ENCODE assay signal across 11 cellular contexts in the genomic region with DNA sequence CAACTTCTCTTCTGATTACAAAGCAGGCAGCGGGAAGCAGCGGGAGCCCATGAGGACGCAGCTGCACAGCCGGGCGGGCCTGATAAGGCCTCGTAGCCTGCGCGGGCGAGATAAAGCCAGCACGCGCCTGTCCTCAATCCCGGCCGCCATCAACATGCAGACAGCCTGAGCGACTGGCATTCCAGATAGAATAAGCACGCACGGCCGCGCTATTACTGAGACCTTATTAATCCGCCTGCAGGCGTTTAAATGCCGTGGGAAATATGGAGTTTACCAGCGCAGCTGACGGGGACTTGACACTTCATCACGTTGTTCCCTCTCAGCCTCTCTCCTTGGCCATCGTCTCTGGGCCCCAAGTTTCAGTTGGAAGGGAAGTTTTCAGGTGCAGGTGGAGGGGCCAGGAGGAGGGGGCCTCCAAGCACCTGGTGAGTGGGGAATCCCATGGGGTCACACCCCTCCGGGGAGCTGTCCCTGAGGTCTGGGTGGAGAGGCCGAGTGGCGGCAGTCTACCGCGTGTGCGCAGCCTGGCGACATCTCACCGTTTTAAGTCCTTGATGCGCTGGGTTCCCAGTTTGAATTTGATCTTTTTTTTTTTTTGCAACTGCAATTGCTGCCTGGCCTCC. TPM values are rescaled to one million over a fixed set of nuclear protein-coding genes. Genes with fewer than 3 reads are reported as not detected.
DNase-seq lines count a peak whose midpoint lies in the region; ATAC-seq, FAIRE-seq and TF ChIP-seq lines count a peak whose summit lies in the region.
"Had no signal": no experiment of that assay in that cellular context is flagged by ENCODE, and none has a peak within 500 bp of the region (broad histone marks: within the 10 kb centered on the region; RNA-seq: fewer than 3 reads in every experiment).

No MANE protein-coding gene starts in this region.

- no peak overlapping the region for H4K91ac ChIP-seq in H1 (replicated peaks; ENCODE audit: insufficient read length, low read length)
- H4K91ac ChIP-seq in trophoblast cell (ENCODE audit: low read depth, low read length): no peak overlapping the region

- H3K4me2 ChIP-seq in H1 (ENCODE audit: insufficient read depth in 1 of 2, low read depth in 2 of 2, low read length in 2 of 2) (no peak overlapping the region), trophoblast cell (ENCODE audit: low read length) (no peak overlapping the region)

- H3K23ac ChIP-seq in H1 (ENCODE audit: insufficient read length): no peak overlapping the region
- no peak overlapping the region for H3K23ac ChIP-seq in trophoblast cell (ENCODE audit: low read length)

- H3K79me2 ChIP-seq in H1 (ENCODE audit: control insufficient read depth in 1 of 2, insufficient read depth in 2 of 2, low read length in 2 of 2) (no peaks in the 10 kb centered on the region), trophoblast cell (ENCODE audit: control insufficient read depth, insufficient read depth, low read length, poor library complexity) (no peaks in the 10 kb centered on the region)

- H3K4ac ChIP-seq in H1 (replicated peaks; ENCODE audit: insufficient read length, low read depth, low read length) (no peak overlapping the region), trophoblast cell (ENCODE audit: low read depth, low read length) (no peak overlapping the region)

- FAIRE-seq in H1 (lab: Jason Lieb, UNC): no peak
- FAIRE-seq: endometrium had no signal

- TF ChIP-seq POLR2A in H1 (IDR thresholded peaks at IDR 0.05; ENCODE audit: control extremely low read depth in 1 of 2, low read depth in 2 of 2, low read length in 2 of 2) (no peak), vagina (IDR thresholded peaks at IDR 0.05) (no peak)

- no peak overlapping the region for H2BK20ac ChIP-seq in H1 (ENCODE audit: low read length)

- H3K79me1 ChIP-seq in H1 (ENCODE audit: low read depth, low read length) (no peaks in the 10 kb centered on the region), trophoblast cell (ENCODE audit: low read length) (no peaks in the 10 kb centered on the region)

- H3K9me3 ChIP-seq in H1 (ENCODE audit: insufficient read depth in 2 of 2, low read depth in 1 of 2, low read length in 1 of 2) (peaks cover 0 to 9% of the 10 kb centered on the region in 2 experiments; a peak in 1 of 4 replicates), trophoblast cell (ENCODE audit: insufficient read depth, low read depth, low read length) (peaks cover 17% of the 10 kb centered on the region), vagina (no peaks in the 10 kb centered on the region)

- H4K12ac ChIP-seq in trophoblast cell (ENCODE audit: low read depth, low read length): no peak overlapping the region

- peak overlapping the region; percentile 46 for H3K56ac ChIP-seq in H1 (replicated peaks; ENCODE audit: insufficient read length, low read depth, low read length)

- H2AFZ ChIP-seq in H1 (ENCODE audit: low read length) (no peak overlapping the region), trophoblast cell (ENCODE audit: insufficient read depth, low read length, poor library complexity) (no peak overlapping the region)

- H2BK120ac ChIP-seq in H1 (replicated peaks; ENCODE audit: low read depth, low read length) (no peak overlapping the region), trophoblast cell (ENCODE audit: insufficient read depth, low read length, poor library complexity) (no peak overlapping the region)

- no peak overlapping the region for H2BK5ac ChIP-seq in H1 (ENCODE audit: low read depth, low read length)
- H2BK5ac ChIP-seq in trophoblast cell (ENCODE audit: low read depth, low read length, poor library complexity): no peak overlapping the region

- POLR2A ChIA-PET in H1 (lab: Charles Lee; ENCODE audit: partially characterized antibody): no interaction called here

- no peak for ATAC-seq in foreskin keratinocyte
- ATAC-seq in HG03039 (IDR thresholded peaks at IDR 0.05; ENCODE audit: unreplicated experiment): no peak

- no peaks in the 10 kb centered on the region for H3K36me3 ChIP-seq in H1 (ENCODE audit: control insufficient read depth in 2 of 4, insufficient read depth in 4 of 4, low read length in 3 of 4)
- H3K36me3 ChIP-seq in trophoblast cell (ENCODE audit: control insufficient read depth in 1 of 2, insufficient read depth in 2 of 2, low read length in 2 of 2): no peaks in the 10 kb centered on the region
- H3K36me3 ChIP-seq in vagina: no peaks in the 10 kb centered on the region

- no peak overlapping the region for H3K4me3 ChIP-seq in H1 (ENCODE audit: extremely low read depth in 1 of 4, insufficient read depth in 2 of 4, low read depth in 3 of 4, low read length in 4 of 4)
- no peak overlapping the region for H3K4me3 ChIP-seq in trophoblast cell (ENCODE audit: low read depth, low read length)
- no peak overlapping the region for H3K4me3 ChIP-seq in vagina

- H3K4me1 ChIP-seq in H1 (replicated peaks in 1 of 4; ENCODE audit: control insufficient read depth in 3 of 4, insufficient read depth in 4 of 4, low read length in 3 of 4) (peaks cover 0 to 11% (median 5%) of the 10 kb centered on the region in 4 experiments; a peak in 5 of 7 replicates), trophoblast cell (ENCODE audit: control insufficient read depth in 1 of 2, insufficient read depth in 2 of 2, low read length in 2 of 2) (no peaks in the 10 kb centered on the region), foreskin keratinocyte (no peaks in the 10 kb centered on the region), vagina (no peaks in the 10 kb centered on the region)

- DNase-seq in ELR (ENCODE audit: low read depth): peak; percentile 21
- peak; percentile 61 for DNase-seq in NCI-H146 (lab: John Stamatoyannopoulos, UW)
- DNase-seq in H1 (ENCODE audit: low read depth in 1 of 2, low spot score in 2 of 2): peak in 1 of 2 experiments; percentile 45
- peak; percentile 24 to 35 for DNase-seq in trophoblast cell
- no peak for DNase-seq in ureter (ENCODE audit: low spot score)
- DNase-seq in foreskin keratinocyte: no peak
- DNase-seq in vagina (ENCODE audit: extremely low spot score in 2 of 2): no peak
- DNase-seq: activated CD4-positive, alpha-beta T cell treated with anti-CD3 and anti-CD28 coated beads, Interleukin-2, amount 10 ng/mL, durations not matched to agents 7 days and 5 days had no signal

- H3K14ac ChIP-seq in H1 (ENCODE audit: insufficient read length) (no peak overlapping the region), trophoblast cell (ENCODE audit: low read length) (no peak overlapping the region)

- TF ChIP-seq EP300 in H1 (IDR thresholded peaks at IDR 0.05; ENCODE audit: borderline replicate concordance in 1 of 2, low read depth in 2 of 2, low read length in 2 of 2): no peak

- TF ChIP-seq RAD21 in H1 (IDR thresholded peaks at IDR 0.05 in 1 of 2, conservative IDR thresholded peaks at IDR 0.05 in 1 of 2; ENCODE audit: low read depth in 2 of 2, low read length in 2 of 2): no peak

- intact Hi-C loops in vagina (cut with DNase I): no loop called here

- H2BK15ac ChIP-seq in H1 (ENCODE audit: low read length): no peak overlapping the region

- WGBS in H1 (ENCODE audit: extremely low coverage in 1 of 2, insufficient coverage in 1 of 2, insufficient read length in 1 of 2, insufficient replicate concordance in 2 of 2, low coverage in 1 of 2, low lambda C conversion rate in 2 of 2, missing lambda C conversion rate in 1 of 2), 2 experiments: 80% methylated on average over 34 of the region's 34 CpGs; no CpG with 5 or more reads in 1 of the 2 experiments
- WGBS in trophoblast cell (ENCODE audit: extremely low coverage, insufficient coverage, insufficient read length): no CpG with 5 or more reads among the region's 34 CpGs

- H2AK5ac ChIP-seq in H1 (ENCODE audit: low read depth, low read length) (no peak overlapping the region), trophoblast cell (ENCODE audit: low read length) (no peak overlapping the region)

- H3K27ac ChIP-seq in H1 (ENCODE audit: low read depth, low read length) (no peak overlapping the region), trophoblast cell (ENCODE audit: low read depth, low read length) (no peak overlapping the region), foreskin keratinocyte (no peak overlapping the region), vagina (no peak overlapping the region)

- peaks cover 0 to 18% (median 11%) of the 10 kb centered on the region in 4 experiments; a peak in 6 of 7 replicates for H3K27me3 ChIP-seq in H1 (replicated peaks in 1 of 4; ENCODE audit: control insufficient read depth in 3 of 4, extremely low read depth in 1 of 4, insufficient read depth in 3 of 4, low read length in 3 of 4)
- H3K27me3 ChIP-seq in trophoblast cell (ENCODE audit: insufficient read depth, low read length): peaks cover 2% of the 10 kb centered on the region
- peaks cover 10% of the 10 kb centered on the region for H3K27me3 ChIP-seq in foreskin keratinocyte
- H3K27me3 ChIP-seq in vagina: no peaks in the 10 kb centered on the region

- H4K8ac ChIP-seq in H1 (ENCODE audit: extremely low read depth, insufficient read depth, low read length) (peak overlapping the region; percentile 38; the same call in 1 of the 2 replicates), trophoblast cell (ENCODE audit: low read depth, low read length) (no peak overlapping the region)

- H3K23me2 ChIP-seq in H1 (ENCODE audit: low read depth, low read length): no peaks in the 10 kb centered on the region

- H3K9ac ChIP-seq in H1 (replicated peaks in 1 of 4; ENCODE audit: extremely low read depth in 1 of 4, low read depth in 3 of 4, low read length in 3 of 4) (no peak overlapping the region), trophoblast cell (ENCODE audit: low read length) (no peak overlapping the region)

- H2BK12ac ChIP-seq in H1 (ENCODE audit: low read depth, low read length) (no peak overlapping the region), trophoblast cell (ENCODE audit: low read length) (no peak overlapping the region)

- H4K5ac ChIP-seq in H1 (ENCODE audit: insufficient read length, low read depth, low read length): no peak overlapping the region

- TF ChIP-seq CTCF in H1 (IDR thresholded peaks at IDR 0.05; ENCODE audit: control extremely low read depth in 1 of 3, insufficient read depth in 1 of 3, low read depth in 1 of 3, low read length in 3 of 3): no peak
- no peak for TF ChIP-seq CTCF in foreskin keratinocyte (conservative IDR thresholded peaks at IDR 0.05)
- TF ChIP-seq CTCF in vagina (IDR thresholded peaks at IDR 0.05): no peak

- no peaks in the 10 kb centered on the region for H4K20me1 ChIP-seq in H1 (replicated peaks in 1 of 2; ENCODE audit: control insufficient read depth in 1 of 2, insufficient read depth in 2 of 2, low read length in 2 of 2)

- H3K18ac ChIP-seq in H1 (ENCODE audit: extremely low read depth, low read length): no peak overlapping the region; the same call in 1 of the 2 replicates
- H3K18ac ChIP-seq in trophoblast cell (ENCODE audit: low read length): no peak overlapping the region

- CTCF ChIA-PET in H1 (lab: Charles Lee; ENCODE audit: partially characterized antibody): interaction anchor here (0.6 kb wide), 2 partner anchors 114 to 496 kb away, joined by 4 to 5 read pairs; no protein-coding TSS in a partner anchor

RNA-seq across cellular contexts. Expression of a gene that starts 27.3 kb away (rescaled TPM):
- total RNA-seq in H1 (2021; fragmentation: NEBNext Ultra II Directional; extraction: Animal tissue kit (Norgen Biotek cat#: 25700)): 1.3 and 2.7 TPM in 2 replicates
- polyA plus RNA-seq in H1 (2011; rRNA removed) (0.51 and 1.5 TPM in 2 replicates), foreskin keratinocyte (0.09 and 0.18 TPM in 2 replicates)
- polyA plus RNA-seq in H1 (2011; cell fraction: cytosol; rRNA removed): 0.62 TPM
- polyA plus RNA-seq in H1 (2011; cell fraction: nucleus; rRNA removed): 3.9 TPM
- 0.99 to 1.7 TPM (median 1.2 TPM) in 4 replicates for polyA plus RNA-seq in H1 (2012, experiment 1 of 2)
- polyA plus RNA-seq in H1 (2012, experiment 2 of 2): 1.1 TPM
- 1.6 TPM for polyA plus RNA-seq in H1 (2013, experiment 1 of 2)
- polyA plus RNA-seq in H1 (2013, experiment 2 of 2): 1.2 TPM
- polyA minus RNA-seq in H1 (2011; rRNA and poly(A)+ RNA removed): 0.59 and 0.66 TPM in 2 replicates
- 2.9 TPM for polyA minus RNA-seq in H1 (2011; cell fraction: cytosol; rRNA and poly(A)+ RNA removed)
- 2.1 TPM for polyA minus RNA-seq in H1 (2011; cell fraction: nucleus; rRNA and poly(A)+ RNA removed)
- 1.7 and 2.2 TPM in 2 replicates for polyA plus RNA-seq in trophoblast cell (2013)
- total RNA-seq in ureter (11.2 TPM), foreskin keratinocyte (0.18 and 0.20 TPM in 2 replicates), vagina (2.7 TPM)
- total RNA-seq: activated CD4-positive, alpha-beta T cell treated with anti-CD3 and anti-CD28 coated beads, Interleukin-2, amount 10 ng/mL, durations not matched to agents 7 days and 5 days; renal cortical epithelial cell had no signal

Comparison
In these comparisons a context has a peak if more than half of its experiments do, and no peak if none do; other contexts are left out.
1. DNase-seq: peak in ELR (single experiment), NCI-H146 (single experiment) and trophoblast cell (2 of 2); none in ureter (single experiment), foreskin keratinocyte (0 of 2) and vagina (0 of 2).